In the genomic region with DNA sequence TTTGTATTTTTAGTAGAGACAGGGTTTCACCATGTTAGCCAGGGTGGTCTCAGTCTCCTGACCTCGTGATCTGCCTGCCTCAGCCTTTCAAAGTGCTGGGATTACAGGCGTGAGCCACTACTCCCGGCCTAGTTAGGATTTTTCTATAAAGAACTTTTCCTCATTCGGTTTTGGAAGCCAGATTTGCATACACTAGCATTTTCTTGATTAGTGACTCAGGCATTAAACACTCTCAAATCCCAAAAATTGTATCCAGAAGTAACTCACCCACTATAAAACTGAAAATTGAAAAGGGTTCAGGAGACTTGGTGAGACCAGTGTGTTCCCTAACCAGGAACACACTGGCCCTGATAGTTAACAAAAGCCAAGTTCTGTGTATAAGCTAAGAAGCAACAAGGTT, we compare ENCODE assay signal across 19 cellular contexts. TPM values are rescaled to one million over a fixed set of nuclear protein-coding genes. Genes with fewer than 3 reads are reported as not detected.
DNase-seq lines count a peak whose midpoint lies in the region; ATAC-seq, FAIRE-seq and TF ChIP-seq lines count a peak whose summit lies in the region.
"Had no signal": no experiment of that assay in that cellular context is flagged by ENCODE, and none has a peak within 500 bp of the region (broad histone marks: within the 10 kb centered on the region; RNA-seq: fewer than 3 reads in every experiment).

No MANE protein-coding gene starts in this region.

- H3K27me3 ChIP-seq in DOHH2 (ENCODE audit: control insufficient read depth, low read length) (no peaks in the 10 kb centered on the region), HUES64 (ENCODE audit: insufficient read depth, low read length) (no peaks in the 10 kb centered on the region), psoas muscle (ENCODE audit: insufficient read depth in 3 of 3, low read length in 2 of 3) (no peaks in the 10 kb centered on the region), small intestine (ENCODE audit: control insufficient read depth in 2 of 2, insufficient read depth in 2 of 2, low read length in 2 of 2) (no peaks in the 10 kb centered on the region)
- H3K27me3 ChIP-seq: neutrophil had no signal

- H3K79me2 ChIP-seq in DOHH2 (ENCODE audit: control insufficient read depth, low read length) = peaks cover 84% of the 10 kb centered on the region

- H4K20me1 ChIP-seq in DOHH2 (ENCODE audit: control insufficient read depth, insufficient read depth, low read depth, low read length) = no peaks in the 10 kb centered on the region

- peak overlapping the region; percentile 77 for H3K4me2 ChIP-seq in DOHH2 (ENCODE audit: low read length)

- FAIRE-seq in small intestine (lab: Jason Lieb, UNC) = no peak
- FAIRE-seq: D721Med had no signal

- H3K4me3 Mint-ChIP-seq in brain = peak overlapping the region in 2 of 5 experiments; percentile 5 to 6
- H3K4me3 Mint-ChIP-seq: activated naive CD8-positive, alpha-beta T cell treated with anti-CD3 and anti-CD28 coated beads, Interleukin-2, amount 50 U/mL, for 24 hours had no signal

- peaks cover 94% of the 10 kb centered on the region for H3K4me1 Mint-ChIP-seq in brain

- peaks cover 46% of the 10 kb centered on the region for H3F3A ChIP-seq in DOHH2 (ENCODE audit: control insufficient read depth, insufficient read depth)

- TF ChIP-seq CTCF in DOHH2 (IDR thresholded peaks at IDR 0.05; ENCODE audit: low read depth, low read length, poor library complexity, severe bottlenecking) (no peak), brain (conservative IDR thresholded peaks at IDR 0.05) (no peak), psoas muscle (IDR thresholded peaks at IDR 0.05) (no peak)

- H3K9me3 Mint-ChIP-seq in brain = no peaks in the 10 kb centered on the region
- H3K9me3 Mint-ChIP-seq: activated naive CD8-positive, alpha-beta T cell treated with anti-CD3 and anti-CD28 coated beads, Interleukin-2, amount 50 U/mL, for 24 hours had no signal

- peak overlapping the region; percentile 96 for H3K27ac ChIP-seq in DOHH2 (ENCODE audit: low read depth, low read length)
- peak overlapping the region; percentile 62 for H3K27ac ChIP-seq in HUES64 (ENCODE audit: low read depth, low read length)
- H3K27ac ChIP-seq in psoas muscle = peak overlapping the region; percentile 6
- no peak overlapping the region for H3K27ac ChIP-seq in small intestine (ENCODE audit: low read depth in 1 of 2, low read length in 1 of 2)
- H3K27ac ChIP-seq: neutrophil had no signal

- H3K36me3 ChIP-seq in DOHH2 (ENCODE audit: control insufficient read depth, low read length) = peaks cover 62% of the 10 kb centered on the region
- no peaks in the 10 kb centered on the region for H3K36me3 ChIP-seq in HUES64 (ENCODE audit: insufficient read depth, low read length)
- no peaks in the 10 kb centered on the region for H3K36me3 ChIP-seq in psoas muscle (ENCODE audit: insufficient read depth in 1 of 2, low read depth in 1 of 2)
- H3K36me3 ChIP-seq in small intestine (ENCODE audit: control insufficient read depth in 2 of 2, insufficient read depth in 2 of 2, low read length in 2 of 2) = no peaks in the 10 kb centered on the region
- H3K36me3 ChIP-seq: neutrophil had no signal

- peaks cover 98% of the 10 kb centered on the region for H3K4me1 ChIP-seq in DOHH2 (ENCODE audit: control insufficient read depth, low read length)
- peaks cover 60% of the 10 kb centered on the region for H3K4me1 ChIP-seq in HUES64 (ENCODE audit: insufficient read depth, low read length)
- H3K4me1 ChIP-seq in psoas muscle = peaks cover 43% of the 10 kb centered on the region
- peaks cover 0 to 2% of the 10 kb centered on the region in 2 donors for H3K4me1 ChIP-seq in small intestine (ENCODE audit: control insufficient read depth in 2 of 2, insufficient read depth in 1 of 2, low read depth in 1 of 2, low read length in 1 of 2)

- no peak for ATAC-seq in psoas muscle
- no peak for ATAC-seq in GM21447 (IDR thresholded peaks at IDR 0.05; ENCODE audit: unreplicated experiment)
- ATAC-seq: activated naive CD8-positive, alpha-beta T cell treated with anti-CD3 and anti-CD28 coated beads, Interleukin-2, amount 50 U/mL, for 24 hours; mucosa of descending colon; sciatic nerve had no signal

- H3K27ac Mint-ChIP-seq in brain = peak overlapping the region in 3 of 5 experiments; percentile 90 to 96 (median 96)

- H3K4me3 ChIP-seq in DOHH2 (ENCODE audit: low read length) = peak overlapping the region; percentile 64
- no peak overlapping the region for H3K4me3 ChIP-seq in HUES64 (ENCODE audit: low read length)
- H3K4me3 ChIP-seq in psoas muscle = no peak overlapping the region
- no peak overlapping the region for H3K4me3 ChIP-seq in small intestine (ENCODE audit: low read depth in 1 of 2, low read length in 2 of 2)
- H3K4me3 ChIP-seq: mucosa of descending colon had no signal

- no peaks in the 10 kb centered on the region for H3K9me3 ChIP-seq in DOHH2 (ENCODE audit: control insufficient read depth, insufficient read depth, low read length)
- no peaks in the 10 kb centered on the region for H3K9me3 ChIP-seq in HUES64 (ENCODE audit: insufficient read depth, low read depth, low read length)
- H3K9me3 ChIP-seq in psoas muscle = no peaks in the 10 kb centered on the region
- H3K9me3 ChIP-seq in small intestine (ENCODE audit: control insufficient read depth, low read depth) = no peaks in the 10 kb centered on the region
- H3K9me3 ChIP-seq: mucosa of descending colon, neutrophil had no signal

- 79% methylated on average over 4 of the region's 4 CpGs for WGBS in HUES64
- WGBS in psoas muscle, 3 donors = 85% methylated on average over 4 of the region's 4 CpGs
- 87 to 97% (median 92%) methylated on average over 4 of the region's 4 CpGs for WGBS in small intestine, 3 donors

- H3K9me2 ChIP-seq in DOHH2 (replicated peaks; ENCODE audit: control insufficient read depth, low read length) = no peaks in the 10 kb centered on the region

- no peak overlapping the region for H3K9ac ChIP-seq in HUES64 (ENCODE audit: low read depth, low read length)

- intact Hi-C loops in psoas muscle (cut with DNase I) = no loop called here

- peaks cover 4% of the 10 kb centered on the region for H3K36me3 Mint-ChIP-seq in brain

- no peak for DNase-seq in psoas muscle
- DNase-seq in small intestine = no peak
- no peak for DNase-seq in NCI-H1092 treated with DMSO at 0.1 percent for 48 hours (lab: John Stamatoyannopoulos, UW)
- DNase-seq: activated naive CD8-positive, alpha-beta T cell treated with anti-CD3 and anti-CD28 coated beads, Interleukin-2, amount 50 U/mL, for 24 hours; cerebellar nuclear complex; kidney glomerular epithelial cell; mucosa of descending colon; NCI-H345; NK-92 treated with Interleukin-12 subunit alpha and Interleukin-12 subunit beta, amount 100 ng/mL, for 24 hours; stimulated activated CD4-positive, alpha-beta T cell treated with anti-CD3 and anti-CD28 coated beads, Interleukin-2, amount 100 ng/mL, for 24 hours; substantia nigra; T-helper 1 cell had no signal

- no peaks in the 10 kb centered on the region for H3K27me3 Mint-ChIP-seq in brain
- H3K27me3 Mint-ChIP-seq: activated naive CD8-positive, alpha-beta T cell treated with anti-CD3 and anti-CD28 coated beads, Interleukin-2, amount 50 U/mL, for 24 hours had no signal

RNA-seq across cellular contexts. Expression of gene EIF2AK3, which starts 25.2 kb away (rescaled TPM):
- 11.7 TPM for polyA plus RNA-seq in HUES64 (2013, experiment 1 of 2)
- 17.4 TPM for polyA plus RNA-seq in HUES64 (2013, experiment 2 of 2)
- 7.2 TPM for polyA plus RNA-seq in brain (ENCODE audit: insufficient read depth, low read depth, low replicate concordance)
- total RNA-seq in psoas muscle = 1 to 10 TPM; 5.0 to 9.6 (median 8.0) TPM
- polyA plus RNA-seq in psoas muscle = 1 to 10 TPM; 2.1 to 7.7 (median 6.7) TPM
- polyA plus RNA-seq in small intestine = 1 to 10 TPM; 2.7 to 7.6 (median 3.2) TPM

Comparison
In these comparisons a context has a peak if more than half of its experiments do, and no peak if none do; other contexts are left out.
1. H3K27ac ChIP-seq: peak in DOHH2 (single experiment), HUES64 (single experiment) and psoas muscle (single experiment); none in small intestine (0 of 2).